ENCODE assay signal across 8 cellular contexts in genomic region chr7:26864309-26865093, GRCh38.
DNase-seq lines count a peak whose midpoint lies in the region; ATAC-seq lines count a peak whose summit lies in the region.

TSS of gene SKAP2 (minus strand) at chr7:26864590. CDS start at chr7:26864429, 161 bp downstream.

- H2AFZ ChIP-seq in ACC112 (ENCODE audit: low read length, unreplicated experiment), result peak within 1 kb of the TSS; percentile 99

- H3K4me1 ChIP-seq in ACC112 (ENCODE audit: control insufficient read depth, insufficient read depth, low read length, unreplicated experiment), result no peaks in the 10 kb centered on the region

- peak within 1 kb of the TSS; percentile 70 for H3K27ac ChIP-seq in ACC112 (ENCODE audit: low read depth, low read length)

- DNase-seq in NCI-H2227 treated with DMSO at 0.1 percent for 48 hours (lab: John Stamatoyannopoulos, UW) (peak; percentile 95), cerebellar cortex (ENCODE audit: low spot score) (peak; percentile 98), iris pigment epithelial cell (ENCODE audit: low read depth) (peak; percentile 98)
- DNase-seq in stimulated activated CD4-positive, alpha-beta T cell treated with anti-CD3 and anti-CD28 coated beads, Interleukin-12 subunit alpha, Interleukin-12 subunit beta, amount 100 ng/mL, for 24 hours (ENCODE audit: low read depth in 2 of 2), result peak; percentile 70 to 88

- no peaks in the 10 kb centered on the region for H3K36me3 ChIP-seq in ACC112 (ENCODE audit: insufficient read depth, low read length)

- ATAC-seq in GM18867 (IDR thresholded peaks at IDR 0.05; ENCODE audit: unreplicated experiment), result peak; percentile 93
- peak; percentile 91 for ATAC-seq in HG03103 (IDR thresholded peaks at IDR 0.05; ENCODE audit: low read depth, unreplicated experiment)
- peak; percentile 88 to 92 for ATAC-seq in activated CD4-positive, CD25-positive, alpha-beta regulatory T cell treated with anti-CD3 and anti-CD28 coated beads, Interleukin-2, amount 50 U/mL, for 24 hours

- no peaks in the 10 kb centered on the region for H3K79me2 ChIP-seq in ACC112 (ENCODE audit: control insufficient read depth, insufficient read depth, low read length, unreplicated experiment)

- H3K27me3 ChIP-seq in ACC112 (ENCODE audit: insufficient read depth, low read length), result peaks cover 35% of the 10 kb centered on the region

- H3K4me3 ChIP-seq in ACC112 (ENCODE audit: low read depth, low read length), result peak within 1 kb of the TSS; percentile 80

Comparison
In these comparisons a context has a peak if more than half of its experiments do, and no peak if none do; other contexts are left out.
1. Peak in every context shown above with its lines: DNase-seq, ATAC-seq, H3K4me3 ChIP-seq and H3K27ac ChIP-seq.